ENCODE assay signal across 8 cellular contexts in the genomic region with DNA sequence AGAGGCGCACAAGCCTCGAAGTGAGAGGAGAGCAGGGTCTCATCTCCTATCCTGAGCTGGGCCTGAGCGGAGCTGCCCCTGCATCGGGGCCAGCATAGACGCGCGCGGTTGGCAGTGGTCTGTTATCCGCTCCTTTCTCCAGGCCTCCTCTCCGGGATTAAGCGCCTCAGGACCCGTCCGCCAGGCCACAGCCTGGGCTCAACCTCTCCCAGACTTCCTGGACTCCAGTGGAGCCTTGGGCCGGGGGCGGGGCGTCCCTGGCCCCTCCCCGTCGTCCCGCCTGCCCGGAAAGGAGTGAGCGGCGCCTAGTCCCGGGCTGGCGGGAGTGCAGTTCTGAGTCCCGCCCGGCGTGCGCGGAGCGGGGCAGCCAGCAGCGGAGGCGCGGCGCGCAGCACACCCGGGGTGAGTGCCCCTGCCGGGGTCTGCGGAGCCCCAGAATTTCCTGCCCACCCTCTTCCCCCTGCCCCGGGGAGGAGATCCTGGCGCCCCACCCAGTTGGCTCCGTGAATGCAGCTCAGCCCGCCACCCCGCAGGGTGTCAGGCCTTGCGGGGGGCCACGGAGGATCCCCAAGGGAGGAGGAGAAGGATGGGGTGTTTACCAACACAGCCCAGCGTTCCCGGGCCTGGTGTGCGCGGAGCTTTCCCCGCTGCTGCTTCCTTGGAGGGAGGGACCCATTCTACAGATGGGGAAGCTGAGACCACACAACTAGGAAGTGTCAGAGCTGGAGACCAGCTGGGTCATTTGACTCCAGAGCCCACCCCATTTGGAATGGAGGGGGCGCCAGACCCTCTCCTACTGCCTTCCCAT. TPM values are rescaled to one million over a fixed set of nuclear protein-coding genes. Genes with fewer than 3 reads are reported as not detected.
DNase-seq lines count a peak whose midpoint lies in the region; ATAC-seq lines count a peak whose summit lies in the region.

Gene TCIRG1 (plus strand): TSS at position 308 of the 808 bp plus-strand sequence. CDS start 2,247 bp downstream, outside the sequence.

- H3K79me1 ChIP-seq in mesenchymal stem cell (replicated peaks; ENCODE audit: low read length, poor library complexity, severe bottlenecking): peaks cover 17% of the 10 kb centered on the region

- peak within 1 kb of the TSS; percentile 93 for H3K27ac Mint-ChIP-seq in activated CD8-positive, alpha-beta T cell treated with anti-CD3 and anti-CD28 coated beads, Interleukin-2, amount 10 ng/mL, durations not matched to agents 7 days and 5 days

- peak within 1 kb of the TSS; percentile 95 for H3K9ac ChIP-seq in mesenchymal stem cell (ENCODE audit: low read length)

- WGBS in mesenchymal stem cell: 15% methylated on average over 28 of the region's 51 CpGs

- peak within 1 kb of the TSS; percentile 27 to 90 for H2BK12ac ChIP-seq in mesenchymal stem cell (ENCODE audit: low read length in 2 of 2)

- CTCF ChIA-PET in activated CD8-positive, alpha-beta T cell treated with anti-CD3 and anti-CD28 coated beads, Interleukin-2, amount 10 ng/mL, durations not matched to agents 7 days and 5 days (lab: Charles Lee): interaction anchor here (1.1 kb wide), 1 partner anchor 170 kb away, joined by 4 read pairs; no protein-coding TSS in a partner anchor

- H2AK5ac ChIP-seq in mesenchymal stem cell (ENCODE audit: low read length, severe bottlenecking): peak within 1 kb of the TSS; percentile 75

- H3K4ac ChIP-seq in mesenchymal stem cell (ENCODE audit: low read depth in 1 of 2, low read length in 2 of 2): peak within 1 kb of the TSS; percentile 84 to 92

- in situ Hi-C loops in endometrial microvascular endothelial cells (cut with HindIII; ENCODE audit: inconsistent ontology term, low pct_unique_long_range_greater_than_20kb, low sequenced_read_pairs): no loop called here

- H4K91ac ChIP-seq in mesenchymal stem cell (ENCODE audit: low read length): peak within 1 kb of the TSS; percentile 98

- peak within 1 kb of the TSS; percentile 91 for H3K4me3 Mint-ChIP-seq in activated CD8-positive, alpha-beta T cell treated with anti-CD3 and anti-CD28 coated beads, Interleukin-2, amount 10 ng/mL, durations not matched to agents 7 days and 5 days

- peak within 1 kb of the TSS; percentile 95 to 96 for H3K18ac ChIP-seq in mesenchymal stem cell (ENCODE audit: low read depth in 1 of 2, low read length in 2 of 2)

- peak within 1 kb of the TSS; percentile 78 for H3K27ac ChIP-seq in mesenchymal stem cell (ENCODE audit: low read length, poor library complexity, severe bottlenecking)

- no peaks in the 10 kb centered on the region for H3K27me3 Mint-ChIP-seq in activated CD8-positive, alpha-beta T cell treated with anti-CD3 and anti-CD28 coated beads, Interleukin-2, amount 10 ng/mL, durations not matched to agents 7 days and 5 days (ENCODE audit: low read depth)

- H3K9me3 ChIP-seq in mesenchymal stem cell (ENCODE audit: control insufficient read depth, low read length): no peaks in the 10 kb centered on the region

- ATAC-seq in GM19455 (IDR thresholded peaks at IDR 0.05; ENCODE audit: unreplicated experiment): peak; percentile 56
- ATAC-seq in activated CD8-positive, alpha-beta T cell treated with anti-CD3 and anti-CD28 coated beads, Interleukin-2, amount 10 ng/mL, durations not matched to agents 7 days and 5 days: peak; percentile 75

- H3K4me1 ChIP-seq in mesenchymal stem cell (ENCODE audit: control insufficient read depth, insufficient read depth, low read depth, low read length): peaks cover 58% of the 10 kb centered on the region

- DNase-seq in AG08395 (ENCODE audit: low spot score) (peak; percentile 95), NCI-H460 (ENCODE audit: extremely low read depth, low read depth) (peak; percentile 79), mesenchymal stem cell (peak; percentile 83), NCI-H2171 treated with DMSO at 0.1 percent for 48 hours (lab: John Stamatoyannopoulos, UW) (no peak)
- peak; percentile 67 for DNase-seq in activated CD8-positive, alpha-beta T cell treated with anti-CD3 and anti-CD28 coated beads, Interleukin-2, amount 10 ng/mL, durations not matched to agents 7 days and 5 days
- DNase-seq in stimulated activated CD8-positive, alpha-beta memory T cell treated with anti-CD3 and anti-CD28 coated beads, Interleukin-4, amount 100 ng/mL, for 24 hours (ENCODE audit: low read depth): peak; percentile 46

- peak within 1 kb of the TSS; percentile 86 for H3K4me2 ChIP-seq in mesenchymal stem cell (ENCODE audit: low read length, poor library complexity, severe bottlenecking)

- no peaks in the 10 kb centered on the region for H3K9me3 Mint-ChIP-seq in activated CD8-positive, alpha-beta T cell treated with anti-CD3 and anti-CD28 coated beads, Interleukin-2, amount 10 ng/mL, durations not matched to agents 7 days and 5 days (ENCODE audit: insufficient read depth)

- peak within 1 kb of the TSS in 1 of 2 experiments; percentile 66 for H3K23ac ChIP-seq in mesenchymal stem cell (ENCODE audit: low read length in 2 of 2)

- H3K27me3 ChIP-seq in mesenchymal stem cell (ENCODE audit: control insufficient read depth in 1 of 2, insufficient read depth in 1 of 2, low read length in 2 of 2): no peaks in the 10 kb centered on the region

- H4K8ac ChIP-seq in mesenchymal stem cell (ENCODE audit: low read length): peak within 1 kb of the TSS; percentile 99

- peak within 1 kb of the TSS; percentile 36 for H2AFZ ChIP-seq in mesenchymal stem cell (ENCODE audit: low read depth, low read length)

- peak within 1 kb of the TSS; percentile 39 for H2BK5ac ChIP-seq in mesenchymal stem cell (ENCODE audit: low read depth, low read length, poor library complexity, severe bottlenecking)

- POLR2A ChIA-PET in activated CD8-positive, alpha-beta T cell treated with anti-CD3 and anti-CD28 coated beads, Interleukin-2, amount 10 ng/mL, durations not matched to agents 7 days and 5 days (lab: Charles Lee): interaction anchor here (1.1 to 3.6 kb wide), 2 partner anchors 8 to 9 kb away, joined by 3 to 15 read pairs; partner anchors contain the start of gene NDUFS8

- H3K14ac ChIP-seq in mesenchymal stem cell (ENCODE audit: low read length in 2 of 2): peak within 1 kb of the TSS; percentile 48 to 91

- H3K4me1 Mint-ChIP-seq in activated CD8-positive, alpha-beta T cell treated with anti-CD3 and anti-CD28 coated beads, Interleukin-2, amount 10 ng/mL, durations not matched to agents 7 days and 5 days (ENCODE audit: low read depth): peaks cover 36% of the 10 kb centered on the region

- H2BK120ac ChIP-seq in mesenchymal stem cell (ENCODE audit: low read depth, low read length): peak within 1 kb of the TSS; percentile 94

- H3K4me3 ChIP-seq in mesenchymal stem cell (ENCODE audit: insufficient read depth in 1 of 2, low read depth in 1 of 2, low read length in 2 of 2): peak within 1 kb of the TSS; percentile 68 to 91

- peaks cover 23% of the 10 kb centered on the region for H3K36me3 Mint-ChIP-seq in activated CD8-positive, alpha-beta T cell treated with anti-CD3 and anti-CD28 coated beads, Interleukin-2, amount 10 ng/mL, durations not matched to agents 7 days and 5 days (ENCODE audit: low read depth)

- H2BK15ac ChIP-seq in mesenchymal stem cell (ENCODE audit: low read depth, poor library complexity, severe bottlenecking): peak within 1 kb of the TSS; percentile 82

- H3K36me3 ChIP-seq in mesenchymal stem cell (ENCODE audit: control insufficient read depth in 1 of 2, insufficient read depth in 2 of 2, low read depth in 1 of 2, low read length in 2 of 2): peaks cover 23 to 50% of the 10 kb centered on the region in 2 experiments

RNA-seq across cellular contexts. Expression of gene TCIRG1, which starts in this region (rescaled TPM):
- 43.1 and 46.1 TPM in 2 replicates for total RNA-seq in NCI-H460 (2014; rRNA removed; shearing (Covaris generic))
- polyA plus RNA-seq in NCI-H460 (2014; cell fraction: nucleus; rRNA removed): 889 and 1,012 TPM in 2 replicates
- total RNA-seq in activated CD8-positive, alpha-beta T cell treated with anti-CD3 and anti-CD28 coated beads, Interleukin-2, amount 10 ng/mL, durations not matched to agents 7 days and 5 days: 100 to 1,000 TPM; 238 to 263 TPM
- total RNA-seq in endometrial microvascular endothelial cells (ENCODE audit: inconsistent ontology term): 104 TPM
- polyA plus RNA-seq in mesenchymal stem cell (2013, experiment 1 of 2): 84.2 TPM
- polyA plus RNA-seq in mesenchymal stem cell (2013, experiment 2 of 2): 79.4 TPM
